ENCODE assay signal across 8 cellular contexts in the genomic region with DNA sequence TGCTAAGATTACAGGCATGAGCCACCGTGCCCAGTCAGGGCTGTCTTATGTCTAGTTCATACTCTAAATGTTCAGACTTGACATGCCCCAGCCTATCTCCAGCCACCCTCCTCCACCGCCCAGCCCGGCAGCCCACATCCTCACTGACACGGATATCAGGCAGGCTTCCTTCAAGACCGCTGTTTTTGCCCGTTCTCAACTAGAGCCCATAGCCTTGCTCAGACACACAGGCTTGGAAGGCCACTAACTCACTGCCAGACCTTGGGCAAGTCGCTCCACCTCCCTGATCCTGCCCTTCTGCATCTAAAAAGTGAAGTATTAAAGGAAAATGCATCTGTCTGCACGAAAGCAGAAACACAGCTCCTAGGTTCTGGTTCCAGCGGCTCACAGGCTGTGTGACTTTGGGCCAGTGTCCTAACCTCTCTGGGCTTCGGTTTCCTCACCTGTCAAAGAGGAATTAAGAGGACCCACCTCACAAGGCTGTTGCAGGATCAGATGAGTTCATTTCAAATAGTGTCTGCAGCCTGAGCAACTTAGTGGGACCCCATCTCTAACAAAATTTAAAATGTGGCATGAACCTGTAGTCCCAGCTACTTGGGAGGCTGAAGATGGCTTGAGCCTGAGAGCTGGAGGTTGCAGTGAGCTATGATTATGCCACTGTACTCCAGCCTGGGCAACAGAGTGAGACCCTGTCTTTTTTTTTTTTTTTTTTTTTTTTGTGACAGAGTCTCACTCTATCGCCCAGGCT. TPM values are rescaled to one million over a fixed set of nuclear protein-coding genes. Genes with fewer than 3 reads are reported as not detected.
DNase-seq lines count a peak whose midpoint lies in the region; ATAC-seq and TF ChIP-seq lines count a peak whose summit lies in the region.

No MANE protein-coding gene starts in this region.

- H4K91ac ChIP-seq in trophoblast cell (ENCODE audit: low read depth, low read length): no peak overlapping the region

- no peaks in the 10 kb centered on the region for H3K9me3 ChIP-seq in osteoblast (ENCODE audit: low read depth, low read length)
- no peaks in the 10 kb centered on the region for H3K9me3 ChIP-seq in trophoblast cell (ENCODE audit: insufficient read depth, low read depth, low read length)

- no peak overlapping the region for H2BK120ac ChIP-seq in trophoblast cell (ENCODE audit: insufficient read depth, low read length, poor library complexity)

- H3K4me3 ChIP-seq in HL-60 (replicated peaks; ENCODE audit: insufficient read depth, low read length): no peak overlapping the region
- H3K4me3 ChIP-seq in osteoblast (ENCODE audit: insufficient read depth, low read length): no peak overlapping the region
- H3K4me3 ChIP-seq in trophoblast cell (ENCODE audit: low read depth, low read length): no peak overlapping the region

- no peaks in the 10 kb centered on the region for H3K79me2 ChIP-seq in osteoblast (ENCODE audit: insufficient read depth, low read length)
- H3K79me2 ChIP-seq in trophoblast cell (ENCODE audit: control insufficient read depth, insufficient read depth, low read length, poor library complexity): no peaks in the 10 kb centered on the region

- H3K23ac ChIP-seq in trophoblast cell (ENCODE audit: low read length): no peak overlapping the region

- no peak overlapping the region for H3K9ac ChIP-seq in trophoblast cell (ENCODE audit: low read length)

- H3K4me2 ChIP-seq in osteoblast (ENCODE audit: insufficient read depth, low read length) (no peak overlapping the region), trophoblast cell (ENCODE audit: low read length) (no peak overlapping the region)

- H3K36me3 ChIP-seq in osteoblast (ENCODE audit: insufficient read depth, low read length): no peaks in the 10 kb centered on the region
- no peaks in the 10 kb centered on the region for H3K36me3 ChIP-seq in trophoblast cell (ENCODE audit: control insufficient read depth in 1 of 2, insufficient read depth in 2 of 2, low read length in 2 of 2)

- H3K27me3 ChIP-seq in HL-60 (ENCODE audit: insufficient read depth, poor library complexity, severe bottlenecking) (no peaks in the 10 kb centered on the region), osteoblast (ENCODE audit: insufficient read depth, low read length) (no peaks in the 10 kb centered on the region), trophoblast cell (ENCODE audit: insufficient read depth, low read length) (no peaks in the 10 kb centered on the region)

- no peak overlapping the region for H3K18ac ChIP-seq in trophoblast cell (ENCODE audit: low read length)

- no peaks in the 10 kb centered on the region for H3K79me1 ChIP-seq in trophoblast cell (ENCODE audit: low read length)

- ATAC-seq in esophagus mucosa: peak; percentile 62

- H4K20me1 ChIP-seq in osteoblast (ENCODE audit: insufficient read depth, low read length): no peaks in the 10 kb centered on the region

- H4K12ac ChIP-seq in trophoblast cell (ENCODE audit: low read depth, low read length): no peak overlapping the region

- DNase-seq in HL-60 (ENCODE audit: low read depth in 1 of 2, low spot score in 1 of 2) (peak in 1 of 2 experiments; percentile 77), cerebellar nuclear complex (lab: John Stamatoyannopoulos, UW) (no peak), osteoblast (ENCODE audit: insufficient read length, low spot score, missing footprints) (no peak), NCI-H510A treated with DMSO at 0.1 percent for 48 hours (lab: John Stamatoyannopoulos, UW) (no peak), trophoblast cell (no peak)
- DNase-seq in activated CD4-positive, CD25-positive, alpha-beta regulatory T cell treated with anti-CD3 and anti-CD28 coated beads, Interleukin-2, amount 50 U/mL, for 72 hours: peak; percentile 55
- DNase-seq in stimulated activated CD8-positive, alpha-beta memory T cell treated with anti-CD3 and anti-CD28 coated beads, Interleukin-4, amount 100 ng/mL, for 48 hours: peak; percentile 46

- H3K14ac ChIP-seq in trophoblast cell (ENCODE audit: low read length): no peak overlapping the region

- H3K4ac ChIP-seq in trophoblast cell (ENCODE audit: low read depth, low read length): no peak overlapping the region

- no peaks in the 10 kb centered on the region for H3K4me1 ChIP-seq in osteoblast (ENCODE audit: insufficient read depth, low read length)
- H3K4me1 ChIP-seq in trophoblast cell (ENCODE audit: control insufficient read depth in 1 of 2, insufficient read depth in 2 of 2, low read length in 2 of 2): no peaks in the 10 kb centered on the region

- no peak overlapping the region for H4K8ac ChIP-seq in trophoblast cell (ENCODE audit: low read depth, low read length)

- no CpG with 5 or more reads among the region's 11 CpGs for WGBS in trophoblast cell (ENCODE audit: extremely low coverage, insufficient coverage, insufficient read length)

- H2AFZ ChIP-seq in osteoblast (ENCODE audit: low read length) (no peak overlapping the region), trophoblast cell (ENCODE audit: insufficient read depth, low read length, poor library complexity) (no peak overlapping the region)

- H2AK5ac ChIP-seq in trophoblast cell (ENCODE audit: low read length): no peak overlapping the region

- TF ChIP-seq CTCF in HL-60 (IDR thresholded peaks at IDR 0.05; ENCODE audit: insufficient read depth, low read length) (no peak), osteoblast (IDR thresholded peaks at IDR 0.05; ENCODE audit: extremely low read depth, low read depth, low read length) (no peak)

- no peak overlapping the region for H2BK12ac ChIP-seq in trophoblast cell (ENCODE audit: low read length)

- H3K27ac ChIP-seq in HL-60 (replicated peaks) (peak overlapping the region; percentile 90), osteoblast (ENCODE audit: low read depth, low read length) (no peak overlapping the region), trophoblast cell (ENCODE audit: low read depth, low read length) (no peak overlapping the region)

- no peak overlapping the region for H2BK5ac ChIP-seq in trophoblast cell (ENCODE audit: low read depth, low read length, poor library complexity)

RNA-seq across cellular contexts. Expression of gene CERS4, which starts 14.5 kb away (rescaled TPM):
- total RNA-seq in esophagus mucosa (84.8 TPM), osteoblast (1.5 and 4.0 TPM in 2 replicates)
- 11.5 and 13.1 TPM in 2 replicates for polyA plus RNA-seq in trophoblast cell (2013)

RNA-seq across cellular contexts. Expression of gene FBN3, which starts 45.3 kb away (rescaled TPM):
- 0.16 TPM for total RNA-seq in esophagus mucosa
- not detected in 2 replicates for total RNA-seq in osteoblast
- polyA plus RNA-seq in trophoblast cell (2013): 9.1 and 10.0 TPM in 2 replicates

Comparison
In these comparisons a context has a peak if more than half of its experiments do, and no peak if none do; other contexts are left out.
1. DNase-seq: peak in activated CD4-positive, CD25-positive, alpha-beta regulatory T cell treated with anti-CD3 and anti-CD28 coated beads, Interleukin-2, amount 50 U/mL, for 72 hours (single experiment) and stimulated activated CD8-positive, alpha-beta memory T cell treated with anti-CD3 and anti-CD28 coated beads, Interleukin-4, amount 100 ng/mL, for 48 hours (single experiment); none in cerebellar nuclear complex (0 of 2), osteoblast (single experiment), NCI-H510A treated with DMSO at 0.1 percent for 48 hours (single experiment) and trophoblast cell (0 of 2).
2. RNA of gene CERS4, which starts 14.5 kb away (total RNA-seq): 84.8 TPM in esophagus mucosa (single experiment); 1.5 to 4.0 TPM in osteoblast; every median in the first group is over 10 times any median in the second.